ENCODE assay signal across 18 cellular contexts in the genomic region with DNA sequence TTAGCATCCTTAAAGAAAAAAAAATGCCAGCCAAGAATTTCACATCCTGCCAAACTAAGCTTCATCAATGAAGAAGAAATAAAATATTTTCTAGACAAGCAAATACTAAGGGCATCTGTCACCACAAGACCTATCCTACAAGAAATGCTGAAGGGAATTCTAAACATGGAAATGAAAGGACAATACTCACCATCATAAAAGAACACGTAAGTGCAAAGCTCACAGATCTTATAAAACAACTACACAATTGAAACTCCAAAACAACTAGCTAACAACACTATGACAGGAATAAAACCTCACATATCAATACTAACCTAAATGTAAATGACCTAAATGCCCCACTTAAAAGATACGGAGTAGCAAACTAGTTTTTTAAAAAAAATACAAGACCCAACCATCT.
A peak's percentile ranks its signal among the peaks of the same experiment; 100 is the strongest.
DNase-seq lines count a peak whose midpoint lies in the region; FAIRE-seq and TF ChIP-seq lines count a peak whose summit lies in the region.
"Had no signal": no experiment of that assay in that cellular context is flagged by ENCODE, and none has a peak within 500 bp of the region (broad histone marks: within the 10 kb centered on the region; RNA-seq: fewer than 3 reads in every experiment).

No MANE protein-coding gene starts in this region.

- no peak for TF ChIP-seq CTCF in neural crest cell (conservative IDR thresholded peaks at IDR 0.05)

- H3K4me1 Mint-ChIP-seq in activated T-cell treated with anti-CD3 and anti-CD28 coated beads, Interleukin-2, amount 50 U/mL, for 24 hours (ENCODE audit: low read depth), result peaks cover 21% of the 10 kb centered on the region
- H3K4me1 Mint-ChIP-seq in activated T-helper 1 cell treated with anti-CD3 and anti-CD28 coated beads, Interleukin-12 subunit alpha, Interleukin-12 subunit beta, Interleukin-2, Interleukin-4 antibody, amounts not matched to agents 30 ng/mL and 10 ng/mL and 1 ng/mL, durations not matched to agents 14 hours and 24 hours and 36 hours (ENCODE audit: low read depth), result peaks cover 28% of the 10 kb centered on the region
- H3K4me1 Mint-ChIP-seq in neural crest cell, result peaks cover 10% of the 10 kb centered on the region

- TF ChIP-seq POLR2A in GM12891 (IDR thresholded peaks at IDR 0.05; ENCODE audit: low read depth, low read length), result no peak

- no peak for DNase-seq in activated T-cell treated with anti-CD3 and anti-CD28 coated beads, Interleukin-2, amount 50 U/mL, for 24 hours
- DNase-seq in activated T-cell treated with anti-CD3 and anti-CD28 coated beads, Interleukin-2, amount 50 U/mL, for 1 hour, result no peak
- no peak for DNase-seq in activated T-helper 1 cell treated with anti-CD3 and anti-CD28 coated beads, Interleukin-12 subunit alpha, Interleukin-12 subunit beta, Interleukin-2, Interleukin-4 antibody, amounts not matched to agents 30 ng/mL and 10 ng/mL and 1 ng/mL, durations not matched to agents 14 hours and 24 hours and 36 hours (ENCODE audit: low spot score)
- DNase-seq in neural crest cell (ENCODE audit: low read depth, low spot score) (no peak), NCI-H2107 treated with DMSO at 0.1 percent for 48 hours (lab: John Stamatoyannopoulos, UW; ENCODE audit: unreplicated experiment) (no peak), GM12891 (ENCODE audit: insufficient read length, low spot score) (no peak)
- DNase-seq: Calu3; CD8-positive, alpha-beta T cell; DMS79 treated with DMSO at 0.1 percent for 48 hours; EL; GM23248 had no signal

- peaks cover 45% of the 10 kb centered on the region for H3K9me3 Mint-ChIP-seq in activated T-cell treated with anti-CD3 and anti-CD28 coated beads, Interleukin-2, amount 50 U/mL, for 24 hours
- peaks cover 51% of the 10 kb centered on the region for H3K9me3 Mint-ChIP-seq in activated T-helper 1 cell treated with anti-CD3 and anti-CD28 coated beads, Interleukin-12 subunit alpha, Interleukin-12 subunit beta, Interleukin-2, Interleukin-4 antibody, amounts not matched to agents 30 ng/mL and 10 ng/mL and 1 ng/mL, durations not matched to agents 14 hours and 24 hours and 36 hours
- H3K9me3 Mint-ChIP-seq in neural crest cell, result peaks cover 28% of the 10 kb centered on the region

- H3K27ac Mint-ChIP-seq in activated T-cell treated with anti-CD3 and anti-CD28 coated beads, Interleukin-2, amount 50 U/mL, for 24 hours, result peak overlapping the region; percentile 55
- H3K27ac Mint-ChIP-seq in activated T-helper 1 cell treated with anti-CD3 and anti-CD28 coated beads, Interleukin-12 subunit alpha, Interleukin-12 subunit beta, Interleukin-2, Interleukin-4 antibody, amounts not matched to agents 30 ng/mL and 10 ng/mL and 1 ng/mL, durations not matched to agents 14 hours and 24 hours and 36 hours, result peak overlapping the region; percentile 64
- H3K27ac Mint-ChIP-seq in neural crest cell (ENCODE audit: unreplicated experiment), result peak overlapping the region; percentile 69
- H3K27ac Mint-ChIP-seq: B cell; CD8-positive, alpha-beta T cell; IgD-negative memory B cell had no signal

- intact Hi-C loops in activated T-helper 1 cell treated with anti-CD3 and anti-CD28 coated beads, Interleukin-12 subunit alpha, Interleukin-12 subunit beta, Interleukin-2, Interleukin-4 antibody, amounts not matched to agents 30 ng/mL and 10 ng/mL and 1 ng/mL, durations not matched to agents 14 hours and 24 hours and 36 hours (cut with micrococcal nuclease), result no loop called here

- peak; percentile 36 for FAIRE-seq in colon (lab: Jason Lieb, UNC)
- no peak for FAIRE-seq in GM12891 (lab: Jason Lieb, UNC)
- FAIRE-seq: GM12878, GM19239, HepG2, HTR-8/SVneo had no signal

- H3K4me3 Mint-ChIP-seq in activated T-cell treated with anti-CD3 and anti-CD28 coated beads, Interleukin-2, amount 50 U/mL, for 24 hours, result no peak overlapping the region
- no peak overlapping the region for H3K4me3 Mint-ChIP-seq in activated T-helper 1 cell treated with anti-CD3 and anti-CD28 coated beads, Interleukin-12 subunit alpha, Interleukin-12 subunit beta, Interleukin-2, Interleukin-4 antibody, amounts not matched to agents 30 ng/mL and 10 ng/mL and 1 ng/mL, durations not matched to agents 14 hours and 24 hours and 36 hours
- H3K4me3 Mint-ChIP-seq in neural crest cell, result no peak overlapping the region
- H3K4me3 Mint-ChIP-seq: B cell; CD8-positive, alpha-beta T cell; IgD-negative memory B cell had no signal

- no peaks in the 10 kb centered on the region for H3K27me3 Mint-ChIP-seq in activated T-cell treated with anti-CD3 and anti-CD28 coated beads, Interleukin-2, amount 50 U/mL, for 24 hours
- no peaks in the 10 kb centered on the region for H3K27me3 Mint-ChIP-seq in activated T-helper 1 cell treated with anti-CD3 and anti-CD28 coated beads, Interleukin-12 subunit alpha, Interleukin-12 subunit beta, Interleukin-2, Interleukin-4 antibody, amounts not matched to agents 30 ng/mL and 10 ng/mL and 1 ng/mL, durations not matched to agents 14 hours and 24 hours and 36 hours (ENCODE audit: insufficient read depth)
- no peaks in the 10 kb centered on the region for H3K27me3 Mint-ChIP-seq in neural crest cell (ENCODE audit: low read depth)
- H3K27me3 Mint-ChIP-seq: B cell, IgD-negative memory B cell had no signal

- peaks cover 57% of the 10 kb centered on the region for H3K36me3 Mint-ChIP-seq in activated T-cell treated with anti-CD3 and anti-CD28 coated beads, Interleukin-2, amount 50 U/mL, for 24 hours (ENCODE audit: low read depth)
- peaks cover 42% of the 10 kb centered on the region for H3K36me3 Mint-ChIP-seq in activated T-helper 1 cell treated with anti-CD3 and anti-CD28 coated beads, Interleukin-12 subunit alpha, Interleukin-12 subunit beta, Interleukin-2, Interleukin-4 antibody, amounts not matched to agents 30 ng/mL and 10 ng/mL and 1 ng/mL, durations not matched to agents 14 hours and 24 hours and 36 hours (ENCODE audit: low read depth)
- peaks cover 35% of the 10 kb centered on the region for H3K36me3 Mint-ChIP-seq in neural crest cell (ENCODE audit: low read depth)
- H3K36me3 Mint-ChIP-seq: IgD-negative memory B cell had no signal

TF ChIP-seq in GM12891, 5 proteins besides CTCF, POLR2A, EP300 and RAD21:
- TF ChIP-seq SPI1 (IDR thresholded peaks at IDR 0.05; ENCODE audit: low read depth, low read length) (no peak), POLR2AphosphoS5 (IDR thresholded peaks at IDR 0.05; ENCODE audit: low read depth, low read length) (no peak), TAF1 (IDR thresholded peaks at IDR 0.05; ENCODE audit: low read depth, low read length) (no peak), PAX5 (IDR thresholded peaks at IDR 0.05; ENCODE audit: insufficient read depth, low read length, severe bottlenecking) (no peak), POU2F2 (IDR thresholded peaks at IDR 0.05; ENCODE audit: low read depth, low read length) (no peak)
